14 cellular contexts compared by ENCODE assay signal in genomic region chr6:30530013-30530412, GRCh38. TPM values are rescaled to one million over a fixed set of nuclear protein-coding genes. Genes with fewer than 3 reads are reported as not detected.
DNase-seq lines count a peak whose midpoint lies in the region; ATAC-seq, FAIRE-seq and TF ChIP-seq lines count a peak whose summit lies in the region.
"Had no signal": no experiment of that assay in that cellular context is flagged by ENCODE, and none has a peak within 500 bp of the region (broad histone marks: within the 10 kb centered on the region; RNA-seq: fewer than 3 reads in every experiment).

No MANE protein-coding gene starts in this region.

- intact Hi-C loops in CD14-positive monocyte (cut with micrococcal nuclease): loop anchor here (2.0 to 5.0 kb wide), 3 partner anchors 15 to 47 kb away; no protein-coding TSS in a partner anchor
- intact Hi-C loops in endothelial cell of umbilical vein (cut with micrococcal nuclease): no loop called here
- intact Hi-C loops in psoas muscle (cut with DNase I): loop anchor here in 1 of 2 donors (5.0 kb wide), 1 partner anchor 38 kb away; no protein-coding TSS in a partner anchor
- intact Hi-C loops in uterus (cut with DNase I; ENCODE audit: low total_unique reads): no loop called here

- peaks cover 0 to 3% of the 10 kb centered on the region in 2 donors for H3K36me3 Mint-ChIP-seq in CD14-positive monocyte
- H3K36me3 Mint-ChIP-seq in CD8-positive, alpha-beta memory T cell: no peaks in the 10 kb centered on the region
- H3K36me3 Mint-ChIP-seq in T-helper 17 cell (ENCODE audit: low read depth): peaks cover 3% of the 10 kb centered on the region

- no peak for FAIRE-seq in endothelial cell of umbilical vein (lab: Jason Lieb, UNC)

- no peaks in the 10 kb centered on the region for H3K36me3 ChIP-seq in CD8-positive, alpha-beta memory T cell (ENCODE audit: insufficient read depth, low read length)
- no peaks in the 10 kb centered on the region for H3K36me3 ChIP-seq in endothelial cell of umbilical vein (ENCODE audit: control insufficient read depth in 2 of 2, extremely low read depth in 1 of 2, insufficient read depth in 2 of 2, low read length in 2 of 2)
- no peaks in the 10 kb centered on the region for H3K36me3 ChIP-seq in psoas muscle (ENCODE audit: insufficient read depth in 1 of 2, low read depth in 1 of 2)
- H3K36me3 ChIP-seq in uterus: no peaks in the 10 kb centered on the region
- H3K36me3 ChIP-seq: ascending aorta had no signal

- H3K79me2 ChIP-seq in endothelial cell of umbilical vein (ENCODE audit: control insufficient read depth, insufficient read depth, low read length): no peaks in the 10 kb centered on the region

- H3K27me3 ChIP-seq in CD8-positive, alpha-beta memory T cell (ENCODE audit: insufficient read depth, low read length, poor library complexity, severe bottlenecking): no peaks in the 10 kb centered on the region
- H3K27me3 ChIP-seq in endothelial cell of umbilical vein (ENCODE audit: control insufficient read depth in 2 of 2, insufficient read depth in 2 of 2, low read length in 2 of 2) (no peaks in the 10 kb centered on the region), psoas muscle (ENCODE audit: insufficient read depth in 3 of 3, low read length in 2 of 3) (no peaks in the 10 kb centered on the region), uterus (no peaks in the 10 kb centered on the region)
- H3K27me3 ChIP-seq: ascending aorta had no signal

- peaks cover 45% of the 10 kb centered on the region for H3K4me1 ChIP-seq in CD8-positive, alpha-beta memory T cell (ENCODE audit: insufficient read depth, low read length)
- H3K4me1 ChIP-seq in endothelial cell of umbilical vein (ENCODE audit: control insufficient read depth, extremely low read depth, insufficient read depth, low read length) (peaks cover 18% of the 10 kb centered on the region), psoas muscle (no peaks in the 10 kb centered on the region), uterus (no peaks in the 10 kb centered on the region)
- H3K4me1 ChIP-seq: ascending aorta had no signal

- no peaks in the 10 kb centered on the region for H4K20me1 ChIP-seq in endothelial cell of umbilical vein (replicated peaks; ENCODE audit: control insufficient read depth, extremely low read depth, insufficient read depth, low read length)

- H3K4me1 Mint-ChIP-seq in CD14-positive monocyte: peaks cover 51% of the 10 kb centered on the region
- peaks cover 39 to 56% (median 54%) of the 10 kb centered on the region in 3 donors for H3K4me1 Mint-ChIP-seq in CD8-positive, alpha-beta memory T cell
- peaks cover 27% of the 10 kb centered on the region for H3K4me1 Mint-ChIP-seq in T-helper 17 cell

- H3K4me3 Mint-ChIP-seq in CD14-positive monocyte (no peak overlapping the region), T-helper 17 cell (peak overlapping the region; percentile 36)
- peak overlapping the region in 5 of 7 donors; percentile 13 to 53 (median 39) for H3K4me3 Mint-ChIP-seq in CD8-positive, alpha-beta memory T cell

- H3K27me3 Mint-ChIP-seq in CD14-positive monocyte (ENCODE audit: low read depth in 3 of 3) (peaks cover 2 to 3% (median 2%) of the 10 kb centered on the region in 3 donors), T-helper 17 cell (no peaks in the 10 kb centered on the region)
- no peaks in the 10 kb centered on the region for H3K27me3 Mint-ChIP-seq in CD8-positive, alpha-beta memory T cell

- no peaks in the 10 kb centered on the region for H3K9me3 ChIP-seq in CD8-positive, alpha-beta memory T cell (ENCODE audit: low read length)
- H3K9me3 ChIP-seq in T-helper 17 cell (ENCODE audit: control insufficient read depth, low read length, poor library complexity, severe bottlenecking) (no peaks in the 10 kb centered on the region), endothelial cell of umbilical vein (replicated peaks; ENCODE audit: control insufficient read depth, insufficient read depth, low read length) (no peaks in the 10 kb centered on the region), psoas muscle (no peaks in the 10 kb centered on the region), uterus (no peaks in the 10 kb centered on the region)
- H3K9me3 ChIP-seq: ascending aorta had no signal

- peak overlapping the region; percentile 68 to 97 (median 93) for H3K27ac Mint-ChIP-seq in CD14-positive monocyte
- peak overlapping the region; percentile 28 to 91 (median 75) for H3K27ac Mint-ChIP-seq in CD8-positive, alpha-beta memory T cell
- H3K27ac Mint-ChIP-seq in T-helper 17 cell: peak overlapping the region; percentile 94

- H3K9me3 Mint-ChIP-seq in CD14-positive monocyte: peaks cover 0 to 3% (median 0%) of the 10 kb centered on the region in 7 donors
- no peaks in the 10 kb centered on the region for H3K9me3 Mint-ChIP-seq in CD8-positive, alpha-beta memory T cell

- no TSS peak for BruUV-seq in endothelial cell of umbilical vein (replicated peaks; lab: Mats Ljungman, UMichigan)

- CTCF ChIA-PET in CD8-positive, alpha-beta memory T cell (lab: Charles Lee): interaction anchor here (0.6 to 6.7 kb wide), 6 partner anchors 13 to 148 kb away, joined by 3 to 113 read pairs (median 74); no protein-coding TSS in a partner anchor
- CTCF ChIA-PET in endothelial cell of umbilical vein (lab: Charles Lee): interaction anchor here (0.8 to 3.4 kb wide), 9 partner anchors 12 to 143 kb away, joined by 3 to 20 read pairs (median 5); partner anchors contain the start of gene DHX16

- POLR2A ChIA-PET in CD8-positive, alpha-beta memory T cell (lab: Charles Lee): interaction anchor here (0.6 to 4.9 kb wide), 8 partner anchors 13 to 116 kb away, joined by 3 to 79 read pairs (median 4); no protein-coding TSS in a partner anchor
- POLR2A ChIA-PET in endothelial cell of umbilical vein (lab: Charles Lee): no interaction called here

- TF ChIP-seq CTCF in CD14-positive monocyte (IDR thresholded peaks at IDR 0.05) (no peak), endothelial cell of umbilical vein (IDR thresholded peaks at IDR 0.05; ENCODE audit: extremely low read depth in 1 of 2, insufficient read depth in 1 of 2, low read depth in 1 of 2, low read length in 2 of 2) (no peak), psoas muscle (IDR thresholded peaks at IDR 0.05) (no peak), uterus (IDR thresholded peaks at IDR 0.05) (no peak)

- no peak overlapping the region for H3K4me3 ChIP-seq in CD8-positive, alpha-beta memory T cell (ENCODE audit: low read length)
- no peak overlapping the region for H3K4me3 ChIP-seq in endothelial cell of umbilical vein (replicated peaks in 1 of 3; ENCODE audit: insufficient read depth in 1 of 3, low read depth in 1 of 3, low read length in 3 of 3)
- H3K4me3 ChIP-seq in psoas muscle: no peak overlapping the region
- no peak overlapping the region for H3K4me3 ChIP-seq in uterus
- H3K4me3 ChIP-seq: ascending aorta had no signal

- DNase-seq in CD14-positive monocyte (ENCODE audit: low spot score): no peak
- DNase-seq in CD8-positive, alpha-beta memory T cell: no peak
- no peak for DNase-seq in T-helper 17 cell
- DNase-seq in endothelial cell of umbilical vein (ENCODE audit: low read depth, low spot score): no peak
- no peak for DNase-seq in psoas muscle
- no peak for DNase-seq in uterus
- DNase-seq: hypothalamus, left colon, NCI-H146, NCI-H510A treated with DMSO at 0.1 percent for 48 hours had no signal

- H3K27ac ChIP-seq in CD8-positive, alpha-beta memory T cell (ENCODE audit: low read depth, low read length): peak overlapping the region; percentile 49
- H3K27ac ChIP-seq in endothelial cell of umbilical vein (ENCODE audit: insufficient read depth, low read depth, low read length): no peak overlapping the region
- H3K27ac ChIP-seq in psoas muscle: no peak overlapping the region
- H3K27ac ChIP-seq in uterus: no peak overlapping the region
- H3K27ac ChIP-seq: ascending aorta, C4-2B had no signal

- no peaks in the 10 kb centered on the region for H3K9me1 ChIP-seq in endothelial cell of umbilical vein (replicated peaks; ENCODE audit: control insufficient read depth, extremely low read depth, insufficient read depth, low read length)

- ATAC-seq in T-helper 17 cell (no peak), GM19023 (IDR thresholded peaks at IDR 0.05; ENCODE audit: unreplicated experiment) (no peak), GM21529 (IDR thresholded peaks at IDR 0.05; ENCODE audit: unreplicated experiment) (no peak), psoas muscle (no peak)
- ATAC-seq: left colon had no signal

- 62 to 71% (median 69%) methylated on average over 2 of the region's 2 CpGs for WGBS in psoas muscle, 3 donors

- dilution Hi-C loops in endothelial cell of umbilical vein (cut with MboI; ENCODE audit: extremely low pct_ligation_motif_present, low sequenced_read_pairs): no loop called here

- no peak overlapping the region for H3K9ac ChIP-seq in endothelial cell of umbilical vein (replicated peaks; ENCODE audit: extremely low read depth, insufficient read depth, low read length)

- H3K4me2 ChIP-seq in endothelial cell of umbilical vein (ENCODE audit: insufficient read depth, low read length): no peak overlapping the region

- TF ChIP-seq POLR2A in endothelial cell of umbilical vein (IDR thresholded peaks at IDR 0.05; ENCODE audit: low read depth, low read length) (no peak), uterus (IDR thresholded peaks at IDR 0.05) (no peak)

- H2AFZ ChIP-seq in endothelial cell of umbilical vein (ENCODE audit: low read depth, low read length): peak overlapping the region; percentile 26

RNA-seq across cellular contexts. Expression of gene GNL1, which starts 26.3 kb away (rescaled TPM):
- 10 to 100 TPM; 10.3 to 12.9 TPM for polyA plus RNA-seq in CD14-positive monocyte
- 100 to 1,000 TPM; 100 to 102 TPM for total RNA-seq in CD8-positive, alpha-beta memory T cell
- polyA plus RNA-seq in CD8-positive, alpha-beta memory T cell: 49.8 TPM
- total RNA-seq in T-helper 17 cell: 100 to 1,000 TPM; 178 to 211 TPM
- 87.3 and 103 TPM in 2 replicates for total RNA-seq in endothelial cell of umbilical vein
- 58.4 and 63.1 TPM in 2 replicates for polyA plus RNA-seq in endothelial cell of umbilical vein
- 48.2 and 59.3 TPM in 2 replicates for polyA plus RNA-seq in endothelial cell of umbilical vein (2011; cell fraction: cytosol; rRNA removed)
- 60.5 and 77.4 TPM in 2 replicates for polyA plus RNA-seq in endothelial cell of umbilical vein (2011; cell fraction: nucleus; rRNA removed)
- polyA plus RNA-seq in endothelial cell of umbilical vein (2012): 60.2 and 63.8 TPM in 2 replicates
- polyA minus RNA-seq in endothelial cell of umbilical vein: 53.5 and 54.4 TPM in 2 replicates
- polyA minus RNA-seq in endothelial cell of umbilical vein (2011; cell fraction: cytosol; rRNA and poly(A)+ RNA removed): 19.0 TPM
- polyA minus RNA-seq in endothelial cell of umbilical vein (2011; cell fraction: nucleus; rRNA and poly(A)+ RNA removed): 22.0 and 23.6 TPM in 2 replicates
- 10 to 100 TPM; 20.1 to 26.3 (median 24.2) TPM for total RNA-seq in psoas muscle
- polyA plus RNA-seq in psoas muscle: 10 to 100 TPM; 14.2 to 32.3 (median 30.8) TPM
- total RNA-seq in uterus: 100 to 1,000 TPM in 2 of 4 donors, 10 to 100 TPM in 1, 1 to 10 TPM in 1; 7.2 to 150 (median 79.5) TPM

RNA-seq across cellular contexts. Expression of gene PRR3, which starts 27.1 kb away (rescaled TPM):
- polyA plus RNA-seq in CD14-positive monocyte (1 to 10 TPM; 2.8 to 3.6 TPM), endothelial cell of umbilical vein (22.3 and 23.3 TPM in 2 replicates), psoas muscle (1 to 10 TPM; 2.3 to 5.1 (median 3.5) TPM)
- total RNA-seq in CD8-positive, alpha-beta memory T cell: 10 to 100 TPM; 28.2 to 28.9 TPM
- polyA plus RNA-seq in CD8-positive, alpha-beta memory T cell: 8.9 TPM
- total RNA-seq in T-helper 17 cell (10 to 100 TPM; 11.2 to 13.9 TPM), endothelial cell of umbilical vein (10.6 and 12.0 TPM in 2 replicates), psoas muscle (1 to 10 TPM; 1.5 to 3.5 (median 1.8) TPM), uterus (10 to 100 TPM in 2 of 4 donors, 1 to 10 TPM in 2; 4.4 to 23.0 (median 16.2) TPM)
- 12.1 and 12.9 TPM in 2 replicates for polyA plus RNA-seq in endothelial cell of umbilical vein (2011; cell fraction: cytosol; rRNA removed)
- polyA plus RNA-seq in endothelial cell of umbilical vein (2011; cell fraction: nucleus; rRNA removed): 13.5 and 15.0 TPM in 2 replicates
- 6.6 and 8.4 TPM in 2 replicates for polyA plus RNA-seq in endothelial cell of umbilical vein (2012)
- 15.3 and 22.2 TPM in 2 replicates for polyA minus RNA-seq in endothelial cell of umbilical vein
- 22.1 TPM for polyA minus RNA-seq in endothelial cell of umbilical vein (2011; cell fraction: cytosol; rRNA and poly(A)+ RNA removed)
- polyA minus RNA-seq in endothelial cell of umbilical vein (2011; cell fraction: nucleus; rRNA and poly(A)+ RNA removed): 7.6 and 12.0 TPM in 2 replicates

RNA-seq across cellular contexts. Expression of gene HLA-E, which starts 40.7 kb away (rescaled TPM):
- 100 to 1,000 TPM; 870 to 944 TPM for polyA plus RNA-seq in CD14-positive monocyte
- total RNA-seq in CD8-positive, alpha-beta memory T cell: 100 to 1,000 TPM; 502 to 511 TPM
- 2,881 TPM for polyA plus RNA-seq in CD8-positive, alpha-beta memory T cell
- 1,000 to 10,000 TPM; 1,324 to 1,494 TPM for total RNA-seq in T-helper 17 cell
- 249 and 271 TPM in 2 replicates for total RNA-seq in endothelial cell of umbilical vein
- polyA plus RNA-seq in endothelial cell of umbilical vein: 277 and 298 TPM in 2 replicates
- polyA plus RNA-seq in endothelial cell of umbilical vein (2011; cell fraction: cytosol; rRNA removed): 254 and 295 TPM in 2 replicates
- 225 and 229 TPM in 2 replicates for polyA plus RNA-seq in endothelial cell of umbilical vein (2011; cell fraction: nucleus; rRNA removed)
- polyA plus RNA-seq in endothelial cell of umbilical vein (2012): 225 and 308 TPM in 2 replicates
- 251 and 253 TPM in 2 replicates for polyA minus RNA-seq in endothelial cell of umbilical vein
- 24.6 TPM for polyA minus RNA-seq in endothelial cell of umbilical vein (2011; cell fraction: cytosol; rRNA and poly(A)+ RNA removed)
- polyA minus RNA-seq in endothelial cell of umbilical vein (2011; cell fraction: nucleus; rRNA and poly(A)+ RNA removed): 74.0 and 113 TPM in 2 replicates
- total RNA-seq in psoas muscle: 100 to 1,000 TPM in 1 of 4 donors, 10 to 100 TPM in 3; 85.1 to 152 (median 92.4) TPM
- 100 to 1,000 TPM in 1 of 3 donors, 10 to 100 TPM in 2; 75.2 to 168 (median 98.5) TPM for polyA plus RNA-seq in psoas muscle
- 100 to 1,000 TPM; 207 to 628 (median 416) TPM for total RNA-seq in uterus

RNA-seq across cellular contexts. Expression of gene ABCF1, which starts 41.2 kb away (rescaled TPM):
- polyA plus RNA-seq in CD14-positive monocyte (10 to 100 TPM in 1 of 2 donors, 1 to 10 TPM in 1; 7.5 to 14.6 TPM), endothelial cell of umbilical vein (29.0 and 34.0 TPM in 2 replicates), psoas muscle (100 to 1,000 TPM in 2 of 3 donors, 10 to 100 TPM in 1; 53.8 to 119 (median 108) TPM)
- 100 to 1,000 TPM; 127 to 133 TPM for total RNA-seq in CD8-positive, alpha-beta memory T cell
- 54.0 TPM for polyA plus RNA-seq in CD8-positive, alpha-beta memory T cell
- total RNA-seq in T-helper 17 cell (100 to 1,000 TPM in 1 of 2 donors, 10 to 100 TPM in 1; 97.4 to 106 TPM), endothelial cell of umbilical vein (55.8 and 60.3 TPM in 2 replicates), psoas muscle (100 to 1,000 TPM in 1 of 4 donors, 10 to 100 TPM in 3; 64.2 to 108 (median 95.5) TPM), uterus (10 to 100 TPM; 17.4 to 48.6 (median 28.9) TPM)
- polyA plus RNA-seq in endothelial cell of umbilical vein (2011; cell fraction: cytosol; rRNA removed): 37.2 and 42.3 TPM in 2 replicates
- polyA plus RNA-seq in endothelial cell of umbilical vein (2011; cell fraction: nucleus; rRNA removed): 73.9 and 111 TPM in 2 replicates
- 53.7 and 54.0 TPM in 2 replicates for polyA plus RNA-seq in endothelial cell of umbilical vein (2012)
- 48.1 and 55.2 TPM in 2 replicates for polyA minus RNA-seq in endothelial cell of umbilical vein
- polyA minus RNA-seq in endothelial cell of umbilical vein (2011; cell fraction: cytosol; rRNA and poly(A)+ RNA removed): 50.5 TPM
- 23.3 and 30.2 TPM in 2 replicates for polyA minus RNA-seq in endothelial cell of umbilical vein (2011; cell fraction: nucleus; rRNA and poly(A)+ RNA removed)

Comparison
In these comparisons a context has a peak if more than half of its experiments do, and no peak if none do; other contexts are left out.
1. H3K4me3 Mint-ChIP-seq: peak in CD8-positive, alpha-beta memory T cell (5 of 7) and T-helper 17 cell (single experiment); none in CD14-positive monocyte (0 of 2).
2. intact Hi-C loops: an anchor here in CD14-positive monocyte (2.0 to 5.0 kb wide); none called in endothelial cell of umbilical vein and uterus.
3. Peak in every context shown above with its lines, with median percentiles within 50 percentile points of each other: H3K27ac Mint-ChIP-seq.